Comparison of ENCODE assay signal across 8 cellular contexts in genomic region chr16:88561485-88562369, GRCh38. TPM values are rescaled to one million over a fixed set of nuclear protein-coding genes. Genes with fewer than 3 reads are reported as not detected.
A peak's percentile ranks its signal among the peaks of the same experiment; 100 is the strongest.
DNase-seq lines count a peak whose midpoint lies in the region; ATAC-seq and TF ChIP-seq lines count a peak whose summit lies in the region.

No MANE protein-coding gene starts in this region.

- H3K36me3 ChIP-seq in Peyer's patch (no peaks in the 10 kb centered on the region), psoas muscle (ENCODE audit: insufficient read depth in 1 of 2, low read depth in 1 of 2) (no peaks in the 10 kb centered on the region)

- peaks cover 0 to 5% (median 0%) of the 10 kb centered on the region in 4 donors for H3K4me1 ChIP-seq in Peyer's patch
- peaks cover 5% of the 10 kb centered on the region for H3K4me1 ChIP-seq in psoas muscle

- peaks cover 12% of the 10 kb centered on the region for H3K4me1 Mint-ChIP-seq in activated naive CD4-positive, alpha-beta T cell treated with anti-CD3 and anti-CD28 coated beads for 36 hours (ENCODE audit: low read depth)

- no peaks in the 10 kb centered on the region for H3K27me3 ChIP-seq in Peyer's patch
- peaks cover 0 to 4% (median 0%) of the 10 kb centered on the region in 3 donors for H3K27me3 ChIP-seq in psoas muscle (ENCODE audit: insufficient read depth in 3 of 3, low read length in 2 of 3)

- H3K27ac ChIP-seq in Peyer's patch, result no peak overlapping the region
- H3K27ac ChIP-seq in psoas muscle, result no peak overlapping the region

- no peaks in the 10 kb centered on the region for H3K9me3 Mint-ChIP-seq in activated naive CD4-positive, alpha-beta T cell treated with anti-CD3 and anti-CD28 coated beads for 36 hours

- no peak overlapping the region for H3K4me3 Mint-ChIP-seq in activated naive CD4-positive, alpha-beta T cell treated with anti-CD3 and anti-CD28 coated beads for 36 hours

- TF ChIP-seq CTCF in GM13977 (IDR thresholded peaks at IDR 0.05; ENCODE audit: extremely low read depth, insufficient read depth, missing control alignments) (peak; percentile 83), Peyer's patch (IDR thresholded peaks at IDR 0.05) (peak; percentile 54 to 64 (median 60)), psoas muscle (IDR thresholded peaks at IDR 0.05) (peak; percentile 60)

- intact Hi-C loops in activated naive CD4-positive, alpha-beta T cell treated with anti-CD3 and anti-CD28 coated beads for 36 hours (cut with micrococcal nuclease), result loop anchor here (1.0 to 10.0 kb wide), 2 partner anchors 118 to 787 kb away; no protein-coding TSS in a partner anchor
- intact Hi-C loops in psoas muscle (cut with DNase I), result loop anchor here (1.0 to 10.0 kb wide), 3 partner anchors 117 to 367 kb away; no protein-coding TSS in a partner anchor

- H3K27me3 Mint-ChIP-seq in activated naive CD4-positive, alpha-beta T cell treated with anti-CD3 and anti-CD28 coated beads for 36 hours (ENCODE audit: low read depth), result no peaks in the 10 kb centered on the region

- H3K4me3 ChIP-seq in Peyer's patch (peak overlapping the region in 1 of 4 donors; percentile 19), psoas muscle (no peak overlapping the region)

- H3K9me3 ChIP-seq in Peyer's patch, result peaks cover 0 to 1% (median 0%) of the 10 kb centered on the region in 4 donors
- no peaks in the 10 kb centered on the region for H3K9me3 ChIP-seq in psoas muscle

- no peaks in the 10 kb centered on the region for H3K36me3 Mint-ChIP-seq in activated naive CD4-positive, alpha-beta T cell treated with anti-CD3 and anti-CD28 coated beads for 36 hours (ENCODE audit: low read depth)

- ATAC-seq in psoas muscle, result peak; percentile 43 to 78 (median 61)
- no peak for ATAC-seq in HG02840 (IDR thresholded peaks at IDR 0.05; ENCODE audit: low FRiP score, unreplicated experiment)
- no peak for ATAC-seq in GM21825 (IDR thresholded peaks at IDR 0.05; ENCODE audit: unreplicated experiment)

- in situ Hi-C loops in GM13977 (cut with MboI; ENCODE audit: low pct_unique_long_range_greater_than_20kb, low sequenced_read_pairs, unreplicated experiment), result no loop called here

- CTCF ChIA-PET in activated naive CD4-positive, alpha-beta T cell treated with anti-CD3 and anti-CD28 coated beads for 36 hours (lab: Charles Lee), result interaction anchor here (0.7 to 2.1 kb wide), 11 partner anchors 9 to 125 kb away, joined by 3 to 10 read pairs (median 4); partner anchors contain the start of gene ZC3H18

- 26 to 29% (median 26%) methylated on average over 21 to 25 of the region's 25 CpGs for WGBS in psoas muscle, 3 donors

- no peak overlapping the region for H3K27ac Mint-ChIP-seq in activated naive CD4-positive, alpha-beta T cell treated with anti-CD3 and anti-CD28 coated beads for 36 hours

- DNase-seq in AG08396 (ENCODE audit: low spot score) (peak; percentile 79), GM13977 (ENCODE audit: low spot score) (peak; percentile 80), Peyer's patch (peak in 2 of 3 donors; percentile 31 to 62), glomerular visceral epithelial cell (ENCODE audit: extremely low spot score) (peak; percentile 47), psoas muscle (peak; percentile 33 to 68)
- peak; percentile 56 for DNase-seq in activated naive CD4-positive, alpha-beta T cell treated with anti-CD3 and anti-CD28 coated beads for 36 hours

- TF ChIP-seq POLR2A in Peyer's patch (IDR thresholded peaks at IDR 0.05), result no peak

RNA-seq across cellular contexts. Expression of gene ZC3H18, which starts 8.5 kb away (rescaled TPM):
- total RNA-seq in Peyer's patch (10 to 100 TPM; 22.8 to 47.0 (median 32.9) TPM), psoas muscle (10 to 100 TPM; 24.8 to 30.5 (median 26.9) TPM)
- 10 to 100 TPM; 55.8 to 58.5 TPM for total RNA-seq in activated naive CD4-positive, alpha-beta T cell treated with anti-CD3 and anti-CD28 coated beads for 36 hours
- polyA plus RNA-seq in psoas muscle, result 10 to 100 TPM; 19.9 to 36.0 (median 32.0) TPM

Comparison
In these comparisons a context has a peak if more than half of its experiments do, and no peak if none do; other contexts are left out.
1. ATAC-seq: peak in psoas muscle (4 of 4); none in HG02840 (single experiment) and GM21825 (single experiment).
2. Peak in every context shown above with its lines, with median percentiles within 50 percentile points of each other: DNase-seq and CTCF ChIP-seq.